In genomic region chr12:49557917-49558215, GRCh38 we compare ENCODE assay signal across 2 cellular contexts.
TF ChIP-seq lines count a peak whose summit lies in the region.

No MANE protein-coding gene starts in this region.

TF ChIP-seq in GM12878, 131 proteins besides CTCF, POLR2A, EP300 and RAD21:
- TF ChIP-seq PAX5 (IDR thresholded peaks at IDR 0.05; ENCODE audit: borderline replicate concordance, low read depth, low read length) (no peak), POLR2AphosphoS5 (IDR thresholded peaks at IDR 0.05; ENCODE audit: low read length) (no peak), NR2F1 (conservative IDR thresholded peaks at IDR 0.05) (no peak), IKZF1 (conservative IDR thresholded peaks at IDR 0.05) (no peak)

TF ChIP-seq in HepG2, 621 proteins besides CTCF, POLR2A, EP300 and RAD21:
- TF ChIP-seq RBFOX2 (IDR thresholded peaks at IDR 0.05; ENCODE audit: low read depth, low read length) (peak; percentile 8; the same call in 1 of the 2 replicates), NFE2L1 (CRISPR knock-in tag; IDR thresholded peaks at IDR 0.05; ENCODE audit: borderline replicate concordance) (no peak), HNRNPL (IDR thresholded peaks at IDR 0.05; ENCODE audit: low read depth, low read length) (0 out of 2 replicates have a peak, but pooled peaks have one; percentile 66)
TF ChIP-seq in HepG2: peak in this region for 2.
